In the genomic region with DNA sequence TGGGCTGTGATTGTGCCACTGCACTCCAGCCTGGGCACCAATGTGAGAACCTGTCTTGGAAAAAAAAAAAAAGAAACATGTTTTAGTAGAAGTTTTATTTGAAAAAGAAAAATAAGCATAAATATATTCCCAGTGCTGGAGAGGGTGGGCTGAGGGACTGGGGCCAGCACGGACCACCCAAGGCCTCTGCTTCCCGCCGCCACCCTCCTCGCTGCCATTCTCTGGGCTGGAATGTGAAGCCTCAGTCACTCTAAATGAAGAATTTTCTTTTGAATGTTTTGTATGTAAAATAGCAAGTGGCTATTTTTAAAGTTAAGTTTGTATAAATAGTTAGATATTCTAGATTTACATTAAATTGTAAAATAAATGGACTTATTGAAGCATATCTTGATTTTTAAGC, we compare ENCODE assay signal across 5 cellular contexts.
"Had no signal": no experiment of that assay in that cellular context is flagged by ENCODE, and none has a peak within 500 bp of the region (broad histone marks: within the 10 kb centered on the region; RNA-seq: fewer than 3 reads in every experiment).

No MANE protein-coding gene starts in this region.

- H3K9me3 ChIP-seq: HAP-1 had no signal

- H3K4me3 ChIP-seq: GM23248, HAP-1 had no signal

- DNase-seq: GM23248, GOT3, H7, IMR-90 had no signal

- H3K27ac ChIP-seq: GM23248 had no signal

- H2AFZ ChIP-seq: GM23248 had no signal
